Comparison of ENCODE assay signal across 14 cellular contexts in the genomic region with DNA sequence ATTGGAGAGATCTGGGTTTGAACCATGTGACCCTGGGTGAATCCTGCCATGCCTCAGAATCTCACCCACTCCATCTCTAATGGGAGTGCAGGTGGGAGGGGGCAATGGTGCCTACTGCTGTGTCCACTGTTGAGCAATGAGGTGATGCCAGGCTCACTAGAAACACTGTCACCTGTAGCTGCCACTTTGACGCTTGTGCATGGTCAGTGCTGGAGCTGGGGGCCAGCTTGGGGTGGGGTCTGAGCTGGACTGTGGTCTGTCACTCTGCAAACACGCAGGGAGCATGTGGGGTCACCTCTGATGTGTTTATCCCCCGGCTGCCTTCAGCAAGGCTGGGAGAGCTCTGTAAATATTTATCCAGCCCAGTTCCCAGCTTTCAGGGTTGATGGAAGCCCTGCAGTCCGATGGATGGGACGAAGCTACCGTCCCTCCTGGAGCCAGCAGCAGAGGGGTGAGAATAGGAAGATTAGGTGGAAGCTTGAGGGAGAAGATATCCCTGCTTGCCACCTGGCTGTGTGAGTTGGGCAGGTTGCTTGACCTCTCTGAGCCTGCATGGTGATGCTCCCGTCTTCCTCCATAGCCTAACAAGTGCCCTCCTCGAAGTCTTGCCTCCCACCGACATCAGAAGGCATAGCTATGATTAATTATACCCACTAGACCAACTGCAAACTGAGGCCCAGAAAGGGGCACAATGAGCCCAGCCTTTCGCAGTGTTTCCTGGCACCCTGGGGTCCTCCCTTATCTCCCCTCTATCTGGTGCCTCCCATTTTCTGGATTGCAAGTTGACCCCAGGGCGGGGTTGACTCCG. TPM values are rescaled to one million over a fixed set of nuclear protein-coding genes. Genes with fewer than 3 reads are reported as not detected.
DNase-seq lines count a peak whose midpoint lies in the region; ATAC-seq and TF ChIP-seq lines count a peak whose summit lies in the region.
"Had no signal": no experiment of that assay in that cellular context is flagged by ENCODE, and none has a peak within 500 bp of the region (broad histone marks: within the 10 kb centered on the region; RNA-seq: fewer than 3 reads in every experiment).

No MANE protein-coding gene starts in this region.

- RAD21 ChIA-PET in HCT116 (lab: Charles Lee; ENCODE audit: low non-redundant PET in 1 of 2, low total read pairs in 2 of 2, uncharacterized antibody in 2 of 2, unreplicated experiment in 2 of 2) = no interaction called here

- H3K9me3 Mint-ChIP-seq in chondrocyte (ENCODE audit: low read depth) = no peaks in the 10 kb centered on the region
- no peaks in the 10 kb centered on the region for H3K9me3 Mint-ChIP-seq in activated CD4-positive, alpha-beta memory T cell treated with anti-CD3 and anti-CD28 coated beads, Interleukin-2, amount 10 ng/mL, durations not matched to agents 7 days and 5 days
- H3K9me3 Mint-ChIP-seq in activated CD8-positive, alpha-beta T cell treated with anti-CD3 and anti-CD28 coated beads for 36 hours = no peaks in the 10 kb centered on the region
- H3K9me3 Mint-ChIP-seq: endodermal cell had no signal

- intact Hi-C loops in HCT116 (cut with micrococcal nuclease) = no loop called here
- intact Hi-C loops in posterior vena cava (cut with DNase I) = no loop called here
- intact Hi-C loops in activated CD8-positive, alpha-beta T cell treated with anti-CD3 and anti-CD28 coated beads for 36 hours (cut with micrococcal nuclease) = loop anchor here (5.0 kb wide), 1 partner anchor 63 kb away; a partner anchor contains a TSS

- no peaks in the 10 kb centered on the region for H3K79me2 ChIP-seq in HCT116 (ENCODE audit: insufficient read depth, low read length)

- CTCF ChIA-PET in HCT116 (lab: Charles Lee) = no interaction called here
- CTCF ChIA-PET in activated CD4-positive, alpha-beta memory T cell treated with anti-CD3 and anti-CD28 coated beads, Interleukin-2, amount 10 ng/mL, durations not matched to agents 7 days and 5 days (lab: Charles Lee) = no interaction called here
- CTCF ChIA-PET in activated CD8-positive, alpha-beta T cell treated with anti-CD3 and anti-CD28 coated beads for 36 hours (lab: Charles Lee) = interaction anchor here (1.4 to 2.1 kb wide), 3 partner anchors 15 to 84 kb away, joined by 5 to 12 read pairs (median 6); a partner anchor contains a TSS

- H3K9me2 ChIP-seq in HCT116 (ENCODE audit: insufficient read depth) = no peaks in the 10 kb centered on the region

- H3K9me3 ChIP-seq in HCT116 (ENCODE audit: control insufficient read depth in 1 of 2, insufficient read depth in 1 of 2, low read depth in 1 of 2, low read length in 2 of 2) = no peaks in the 10 kb centered on the region

- H3K36me3 ChIP-seq in HCT116 (ENCODE audit: control insufficient read depth in 1 of 2, insufficient read depth in 2 of 2, low read length in 2 of 2) = no peaks in the 10 kb centered on the region

- peak overlapping the region; percentile 71 for H3K4me3 Mint-ChIP-seq in chondrocyte (ENCODE audit: unreplicated experiment)
- H3K4me3 Mint-ChIP-seq in activated CD4-positive, alpha-beta memory T cell treated with anti-CD3 and anti-CD28 coated beads, Interleukin-2, amount 10 ng/mL, durations not matched to agents 7 days and 5 days = no peak overlapping the region
- H3K4me3 Mint-ChIP-seq in activated CD8-positive, alpha-beta T cell treated with anti-CD3 and anti-CD28 coated beads for 36 hours = no peak overlapping the region

- TF ChIP-seq RAD21 in HCT116 (IDR thresholded peaks at IDR 0.05; ENCODE audit: low read depth) = no peak

- no peak for TF ChIP-seq CTCF in HCT116 (IDR thresholded peaks at IDR 0.05 in 2 of 3, conservative IDR thresholded peaks at IDR 0.05 in 1 of 3; ENCODE audit: borderline replicate concordance in 1 of 3, insufficient read depth in 1 of 3, low read depth in 2 of 3, low read length in 2 of 3)
- TF ChIP-seq CTCF in chondrocyte (IDR thresholded peaks at IDR 0.05) = no peak
- TF ChIP-seq CTCF in activated CD8-positive, alpha-beta T cell treated with anti-CD3 and anti-CD28 coated beads for 36 hours (IDR thresholded peaks at IDR 0.05) = no peak

- DNase-seq in HCT116 (ENCODE audit: low read depth, low spot score) (no peak), chondrocyte (ENCODE audit: low spot score) (no peak), posterior vena cava (ENCODE audit: low spot score) (peak; percentile 34), T-helper 1 cell (no peak)
- DNase-seq in activated CD4-positive, alpha-beta memory T cell treated with anti-CD3 and anti-CD28 coated beads, Interleukin-2, amount 10 ng/mL, durations not matched to agents 7 days and 5 days = no peak
- DNase-seq in activated CD8-positive, alpha-beta T cell treated with anti-CD3 and anti-CD28 coated beads for 36 hours = no peak
- DNase-seq: activated CD4-positive, alpha-beta T cell treated with anti-CD3 and anti-CD28 coated beads, Interleukin-2, amount 50 U/mL, for 48 hours; KBM-7; NCI-H1092 treated with DMSO at 0.1 percent for 48 hours; NCI-H2107; NCI-H748 treated with DMSO at 0.1 percent for 48 hours had no signal

- no peak overlapping the region for H3K9ac ChIP-seq in HCT116 (ENCODE audit: low read length)

- peaks cover 26 to 55% of the 10 kb centered on the region in 2 experiments for H3K4me1 ChIP-seq in HCT116 (ENCODE audit: control insufficient read depth in 1 of 2, insufficient read depth in 2 of 2, low read length in 2 of 2)

- no peaks in the 10 kb centered on the region for H3K36me3 Mint-ChIP-seq in chondrocyte (ENCODE audit: low read depth)
- no peaks in the 10 kb centered on the region for H3K36me3 Mint-ChIP-seq in activated CD4-positive, alpha-beta memory T cell treated with anti-CD3 and anti-CD28 coated beads, Interleukin-2, amount 10 ng/mL, durations not matched to agents 7 days and 5 days (ENCODE audit: low read depth)
- no peaks in the 10 kb centered on the region for H3K36me3 Mint-ChIP-seq in activated CD8-positive, alpha-beta T cell treated with anti-CD3 and anti-CD28 coated beads for 36 hours (ENCODE audit: low read depth)

- no peak overlapping the region for H2AFZ ChIP-seq in HCT116 (ENCODE audit: low read depth, low read length, poor library complexity, severe bottlenecking)

- H3K4me1 Mint-ChIP-seq in chondrocyte (ENCODE audit: low read depth) = peaks cover 58% of the 10 kb centered on the region
- peaks cover 20% of the 10 kb centered on the region for H3K4me1 Mint-ChIP-seq in activated CD4-positive, alpha-beta memory T cell treated with anti-CD3 and anti-CD28 coated beads, Interleukin-2, amount 10 ng/mL, durations not matched to agents 7 days and 5 days
- peaks cover 11% of the 10 kb centered on the region for H3K4me1 Mint-ChIP-seq in activated CD8-positive, alpha-beta T cell treated with anti-CD3 and anti-CD28 coated beads for 36 hours (ENCODE audit: low read depth)

- TF ChIP-seq POLR2A in HCT116 (IDR thresholded peaks at IDR 0.05; ENCODE audit: borderline replicate concordance, extremely low read depth, insufficient read depth, insufficient read length) = no peak

- POLR2A ChIA-PET in HCT116 (lab: Charles Lee) = interaction anchor here (0.6 kb wide), 1 partner anchor 16 kb away, joined by 3 read pairs; no protein-coding TSS in a partner anchor
- POLR2A ChIA-PET in activated CD4-positive, alpha-beta memory T cell treated with anti-CD3 and anti-CD28 coated beads, Interleukin-2, amount 10 ng/mL, durations not matched to agents 7 days and 5 days (lab: Charles Lee) = interaction anchor here (1.0 to 2.5 kb wide), 4 partner anchors 8 to 83 kb away, joined by 3 to 17 read pairs (median 4); a partner anchor contains a TSS
- POLR2A ChIA-PET in activated CD8-positive, alpha-beta T cell treated with anti-CD3 and anti-CD28 coated beads for 36 hours (lab: Charles Lee) = interaction anchor here (2.2 kb wide), 1 partner anchor 12 kb away, joined by 14 read pairs; a partner anchor contains a TSS

- no TSS peak for BruUV-seq in HCT116 (replicated peaks; lab: Mats Ljungman, UMichigan)

- H3K27me3 Mint-ChIP-seq in chondrocyte (ENCODE audit: low read depth) = no peaks in the 10 kb centered on the region
- peaks cover 16% of the 10 kb centered on the region for H3K27me3 Mint-ChIP-seq in activated CD4-positive, alpha-beta memory T cell treated with anti-CD3 and anti-CD28 coated beads, Interleukin-2, amount 10 ng/mL, durations not matched to agents 7 days and 5 days
- H3K27me3 Mint-ChIP-seq in activated CD8-positive, alpha-beta T cell treated with anti-CD3 and anti-CD28 coated beads for 36 hours = no peaks in the 10 kb centered on the region

- no peaks in the 10 kb centered on the region for H3K27me3 ChIP-seq in HCT116 (ENCODE audit: insufficient read depth, low read length)

- H3K4me3 ChIP-seq in HCT116 (replicated peaks in 1 of 2; ENCODE audit: low read depth in 1 of 2, low read length in 2 of 2) = no peak overlapping the region

- peak overlapping the region; percentile 94 for H3K4me2 ChIP-seq in HCT116 (ENCODE audit: low read length)

- peak overlapping the region; percentile 71 for H3K27ac Mint-ChIP-seq in chondrocyte (ENCODE audit: unreplicated experiment)
- H3K27ac Mint-ChIP-seq in activated CD4-positive, alpha-beta memory T cell treated with anti-CD3 and anti-CD28 coated beads, Interleukin-2, amount 10 ng/mL, durations not matched to agents 7 days and 5 days = no peak overlapping the region
- no peak overlapping the region for H3K27ac Mint-ChIP-seq in activated CD8-positive, alpha-beta T cell treated with anti-CD3 and anti-CD28 coated beads for 36 hours
- H3K27ac Mint-ChIP-seq: endodermal cell had no signal

- no peak overlapping the region for H3K27ac ChIP-seq in HCT116 (ENCODE audit: low read depth, low read length)

- no peak for ATAC-seq in HCT116
- ATAC-seq in activated CD8-positive, alpha-beta T cell treated with anti-CD3 and anti-CD28 coated beads for 36 hours = no peak
- ATAC-seq: left lobe of liver had no signal

- no peaks in the 10 kb centered on the region for H4K20me1 ChIP-seq in HCT116 (ENCODE audit: insufficient read depth)

RNA-seq across cellular contexts. Expression of a gene that starts 1.7 kb away (rescaled TPM):
- total RNA-seq in HCT116 (2021; ENCODE audit: unreplicated experiment) (7.4 TPM), chondrocyte (68.4 to 172 TPM (median 169 TPM) in 3 replicates), posterior vena cava (1 to 10 TPM; 2.8 to 5.8 TPM)
- 6.2 and 8.3 TPM in 2 replicates for polyA plus RNA-seq in HCT116 (2012)
- total RNA-seq in activated CD4-positive, alpha-beta memory T cell treated with anti-CD3 and anti-CD28 coated beads, Interleukin-2, amount 10 ng/mL, durations not matched to agents 7 days and 5 days = under 1 TPM; 0.20 to 0.28 TPM
- total RNA-seq in activated CD8-positive, alpha-beta T cell treated with anti-CD3 and anti-CD28 coated beads for 36 hours = 1 to 10 TPM in 1 of 2 experiments, under 1 TPM in 1; 0.85 to 1.4 TPM

RNA-seq across cellular contexts. Expression of a gene that starts 6.5 kb away (rescaled TPM):
- total RNA-seq in HCT116 (2021; ENCODE audit: unreplicated experiment) (279 TPM), chondrocyte (42.6 to 78.5 TPM (median 62.2 TPM) in 3 replicates), posterior vena cava (10 to 100 TPM; 59.0 to 68.7 TPM)
- polyA plus RNA-seq in HCT116 (2012) = 397 and 460 TPM in 2 replicates
- 10 to 100 TPM; 62.4 to 63.2 TPM for total RNA-seq in activated CD4-positive, alpha-beta memory T cell treated with anti-CD3 and anti-CD28 coated beads, Interleukin-2, amount 10 ng/mL, durations not matched to agents 7 days and 5 days
- total RNA-seq in activated CD8-positive, alpha-beta T cell treated with anti-CD3 and anti-CD28 coated beads for 36 hours = 100 to 1,000 TPM; 197 to 212 TPM

RNA-seq across cellular contexts. Expression of a gene that starts 11.5 kb away (rescaled TPM):
- total RNA-seq in HCT116 (2021; ENCODE audit: unreplicated experiment) (not detected), chondrocyte (not detected in 3 replicates), posterior vena cava (not detected)
- polyA plus RNA-seq in HCT116 (2012) = 0.23 and 0.24 TPM in 2 replicates
- total RNA-seq in activated CD4-positive, alpha-beta memory T cell treated with anti-CD3 and anti-CD28 coated beads, Interleukin-2, amount 10 ng/mL, durations not matched to agents 7 days and 5 days = 1 to 10 TPM in 1 of 2 experiments, under 1 TPM in 1; 0.60 to 1.1 TPM
- total RNA-seq in activated CD8-positive, alpha-beta T cell treated with anti-CD3 and anti-CD28 coated beads for 36 hours = 1 to 10 TPM; 1.1 to 2.1 TPM
- total RNA-seq: cerebellum, left lobe of liver had no signal

RNA-seq across cellular contexts. Expression of a gene that starts 12.4 kb away (rescaled TPM):
- total RNA-seq in HCT116 (2021; ENCODE audit: unreplicated experiment) (101 TPM), chondrocyte (102 to 133 TPM (median 114 TPM) in 3 replicates), posterior vena cava (10 to 100 TPM; 42.6 to 45.8 TPM)
- polyA plus RNA-seq in HCT116 (2012) = 118 and 129 TPM in 2 replicates
- 10 to 100 TPM; 65.6 to 66.9 TPM for total RNA-seq in activated CD4-positive, alpha-beta memory T cell treated with anti-CD3 and anti-CD28 coated beads, Interleukin-2, amount 10 ng/mL, durations not matched to agents 7 days and 5 days
- total RNA-seq in activated CD8-positive, alpha-beta T cell treated with anti-CD3 and anti-CD28 coated beads for 36 hours = 10 to 100 TPM; 82.8 to 86.3 TPM

RNA-seq across cellular contexts. Expression of a gene that starts 20.1 kb away (rescaled TPM):
- total RNA-seq in HCT116 (2021; ENCODE audit: unreplicated experiment) (2.4 TPM), chondrocyte (not detected in 3 replicates), posterior vena cava (under 1 TPM in 1 of 2 donors, not detected in 1; 0.43 TPM)
- 3.7 and 4.1 TPM in 2 replicates for polyA plus RNA-seq in HCT116 (2012)
- total RNA-seq in activated CD4-positive, alpha-beta memory T cell treated with anti-CD3 and anti-CD28 coated beads, Interleukin-2, amount 10 ng/mL, durations not matched to agents 7 days and 5 days = not detected
- not detected for total RNA-seq in activated CD8-positive, alpha-beta T cell treated with anti-CD3 and anti-CD28 coated beads for 36 hours
- total RNA-seq: cerebellum, endodermal cell had no signal
